ENCODE assay signal across 28 cellular contexts in the genomic region with DNA sequence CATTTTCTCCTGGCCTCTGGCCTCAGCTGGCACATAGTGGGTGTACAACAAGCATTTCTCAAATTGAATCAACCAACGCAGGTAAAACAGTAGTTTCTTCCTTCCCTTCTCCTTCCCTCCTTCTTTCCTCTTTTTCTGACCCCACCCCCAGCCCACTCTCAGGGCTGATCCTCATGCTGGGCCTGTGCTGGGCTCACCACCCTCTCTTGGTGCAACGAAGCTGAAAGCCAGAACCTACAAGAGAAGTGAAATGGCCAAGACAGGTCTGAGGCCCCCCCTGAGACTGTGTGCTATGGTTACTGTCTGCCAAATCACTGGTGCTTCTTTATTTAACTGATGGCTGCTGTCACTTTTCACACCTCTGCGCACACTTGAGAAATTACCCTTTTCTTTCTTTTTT. TPM values are rescaled to one million over a fixed set of nuclear protein-coding genes. Genes with fewer than 3 reads are reported as not detected.
DNase-seq lines count a peak whose midpoint lies in the region; ATAC-seq and TF ChIP-seq lines count a peak whose summit lies in the region.
"Had no signal": no experiment of that assay in that cellular context is flagged by ENCODE, and none has a peak within 500 bp of the region (broad histone marks: within the 10 kb centered on the region; RNA-seq: fewer than 3 reads in every experiment).

No MANE protein-coding gene starts in this region.

- peaks cover 31% of the 10 kb centered on the region for H3K4me1 Mint-ChIP-seq in dendritic cell treated with granulocyte-macrophage colony-stimulating factor and Interleukin-4, amounts not matched to agents 40 ng/mL and 50 ng/mL, for 4 days (ENCODE audit: low read depth)
- H3K4me1 Mint-ChIP-seq: natural killer cell had no signal

- no peaks in the 10 kb centered on the region for H3K9me3 Mint-ChIP-seq in dendritic cell treated with granulocyte-macrophage colony-stimulating factor and Interleukin-4, amounts not matched to agents 40 ng/mL and 50 ng/mL, for 4 days
- H3K9me3 Mint-ChIP-seq: activated T-helper 2 cell treated with anti-CD3 and anti-CD28 coated beads, Interferon-gamma antibody, Interleukin-2, Interleukin-4, amounts not matched to agents 10 μg/mL and 5 μg/mL and 100 μg/mL, durations not matched to agents 14 hours and 24 hours and 36 hours; natural killer cell had no signal

- DNase-seq in mesenteric fat pad (ENCODE audit: low spot score), result peak; percentile 68
- DNase-seq in upper lobe of right lung, result peak; percentile 48
- DNase-seq in T1000 (lab: John Stamatoyannopoulos, UW), result no peak
- no peak for DNase-seq in NCI-H2081 (lab: John Stamatoyannopoulos, UW)
- DNase-seq: activated CD8-positive, alpha-beta T cell treated with anti-CD3 and anti-CD28 coated beads, Interleukin-2, amount 10 ng/mL, durations not matched to agents 7 days and 5 days; activated naive CD4-positive, alpha-beta T cell treated with anti-CD3 and anti-CD28 coated beads, Interleukin-2, amount 50 U/mL, for 16 hours; activated T-cell treated with anti-CD3 and anti-CD28 coated beads for 4 hours; amniotic stem cell; Calu3; CD4-positive, CD25-positive, alpha-beta regulatory T cell; effector memory CD4-positive, alpha-beta T cell; GOT3; mucosa of descending colon; natural killer cell; NCI-H1417 treated with DMSO at 0.1 percent for 48 hours; NCI-H2029 treated with DMSO at 0.1 percent for 48 hours; NCI-H345; ovary; SHP77 treated with DMSO at 0.1 percent for 48 hours; stimulated activated naive B cell treated with anti-CD40 and anti-IgM and Interleukin-4, amounts not matched to agents 10 μg/mL and 1 μg/mL and 100 μg/mL, for 72 hours had no signal

- H3K27me3 Mint-ChIP-seq in dendritic cell treated with granulocyte-macrophage colony-stimulating factor and Interleukin-4, amounts not matched to agents 40 ng/mL and 50 ng/mL, for 4 days, result peaks cover 4% of the 10 kb centered on the region

- intact Hi-C loops in dendritic cell treated with granulocyte-macrophage colony-stimulating factor and Interleukin-4, amounts not matched to agents 40 ng/mL and 50 ng/mL, for 4 days (cut with micrococcal nuclease), result no loop called here
- intact Hi-C loops in upper lobe of right lung (cut with DNase I), result no loop called here

- H3K9me3 ChIP-seq in HUES64 (ENCODE audit: insufficient read depth, low read depth, low read length), result peaks cover 14% of the 10 kb centered on the region
- H3K9me3 ChIP-seq in upper lobe of right lung, result no peaks in the 10 kb centered on the region
- H3K9me3 ChIP-seq: mucosa of descending colon, ovary, suprapubic skin had no signal

- H3K27ac ChIP-seq in HUES64 (ENCODE audit: low read depth, low read length), result peak overlapping the region; percentile 91; the same call in 1 of the 2 replicates
- no peak overlapping the region for H3K27ac ChIP-seq in upper lobe of right lung
- H3K27ac ChIP-seq: ovary had no signal

- H3K36me3 ChIP-seq in HUES64 (ENCODE audit: insufficient read depth, low read length) (no peaks in the 10 kb centered on the region), upper lobe of right lung (no peaks in the 10 kb centered on the region)
- H3K36me3 ChIP-seq: ovary, suprapubic skin had no signal

- H3K36me3 Mint-ChIP-seq in dendritic cell treated with granulocyte-macrophage colony-stimulating factor and Interleukin-4, amounts not matched to agents 40 ng/mL and 50 ng/mL, for 4 days (ENCODE audit: low read depth), result no peaks in the 10 kb centered on the region
- H3K36me3 Mint-ChIP-seq: CD4-positive, CD25-positive, alpha-beta regulatory T cell; natural killer cell had no signal

- H3K4me3 ChIP-seq in HUES64 (ENCODE audit: low read length) (no peak overlapping the region), upper lobe of right lung (no peak overlapping the region)
- H3K4me3 ChIP-seq: lung, mucosa of descending colon, ovary, suprapubic skin had no signal

- ATAC-seq in upper lobe of right lung (no peak), GM21447 (IDR thresholded peaks at IDR 0.05; ENCODE audit: unreplicated experiment) (no peak), GM19023 (IDR thresholded peaks at IDR 0.05; ENCODE audit: unreplicated experiment) (no peak)
- ATAC-seq: activated CD8-positive, alpha-beta T cell treated with anti-CD3 and anti-CD28 coated beads, Interleukin-2, amount 10 ng/mL, durations not matched to agents 7 days and 5 days; mucosa of descending colon; natural killer cell; Panc1; stimulated activated naive B cell treated with anti-CD40 and anti-IgM and Interleukin-4, amounts not matched to agents 10 μg/mL and 1 μg/mL and 100 μg/mL, for 72 hours had no signal

- peak overlapping the region; percentile 43 for H3K27ac Mint-ChIP-seq in dendritic cell treated with granulocyte-macrophage colony-stimulating factor and Interleukin-4, amounts not matched to agents 40 ng/mL and 50 ng/mL, for 4 days
- H3K27ac Mint-ChIP-seq: activated CD8-positive, alpha-beta T cell treated with anti-CD3 and anti-CD28 coated beads, Interleukin-2, amount 10 ng/mL, durations not matched to agents 7 days and 5 days; activated T-helper 2 cell treated with anti-CD3 and anti-CD28 coated beads, Interferon-gamma antibody, Interleukin-2, Interleukin-4, amounts not matched to agents 10 μg/mL and 5 μg/mL and 100 μg/mL, durations not matched to agents 14 hours and 24 hours and 36 hours; CD4-positive, CD25-positive, alpha-beta regulatory T cell; natural killer cell; stimulated activated naive B cell treated with anti-CD40 and anti-IgM and Interleukin-4, amounts not matched to agents 10 μg/mL and 1 μg/mL and 100 μg/mL, for 72 hours had no signal

- no peaks in the 10 kb centered on the region for H3K27me3 ChIP-seq in HUES64 (ENCODE audit: insufficient read depth, low read length)
- no peaks in the 10 kb centered on the region for H3K27me3 ChIP-seq in upper lobe of right lung
- H3K27me3 ChIP-seq: ovary, suprapubic skin had no signal

- H3K4me3 Mint-ChIP-seq in dendritic cell treated with granulocyte-macrophage colony-stimulating factor and Interleukin-4, amounts not matched to agents 40 ng/mL and 50 ng/mL, for 4 days, result no peak overlapping the region
- H3K4me3 Mint-ChIP-seq: activated CD8-positive, alpha-beta T cell treated with anti-CD3 and anti-CD28 coated beads, Interleukin-2, amount 10 ng/mL, durations not matched to agents 7 days and 5 days; CD4-positive, CD25-positive, alpha-beta regulatory T cell; natural killer cell; stimulated activated naive B cell treated with anti-CD40 and anti-IgM and Interleukin-4, amounts not matched to agents 10 μg/mL and 1 μg/mL and 100 μg/mL, for 72 hours had no signal

- H3K9ac ChIP-seq in HUES64 (ENCODE audit: low read depth, low read length), result no peak overlapping the region

- H3K4me1 ChIP-seq in HUES64 (ENCODE audit: insufficient read depth, low read length), result peaks cover 30% of the 10 kb centered on the region
- H3K4me1 ChIP-seq in upper lobe of right lung, result peaks cover 3% of the 10 kb centered on the region

- WGBS in HUES64, result 53% methylated on average over 3 of the region's 3 CpGs

- TF ChIP-seq CTCF in upper lobe of right lung (IDR thresholded peaks at IDR 0.05), result no peak

RNA-seq across cellular contexts. Expression of gene BOD1, which starts 53.0 kb away (rescaled TPM):
- 130 TPM for polyA plus RNA-seq in HUES64 (2013, experiment 1 of 2)
- 133 TPM for polyA plus RNA-seq in HUES64 (2013, experiment 2 of 2)
- total RNA-seq in mesenteric fat pad, result 47.2 TPM
- total RNA-seq in upper lobe of right lung, result 40.9 TPM

Comparison
In these comparisons a context has a peak if more than half of its experiments do, and no peak if none do; other contexts are left out.
1. DNase-seq: peak in mesenteric fat pad (single experiment) and upper lobe of right lung (single experiment); none in T1000 (single experiment) and NCI-H2081 (0 of 2).